Comparison of ENCODE assay signal across 9 cellular contexts in genomic region chr5:14250778-14251711, GRCh38.
DNase-seq lines count a peak whose midpoint lies in the region; ATAC-seq and TF ChIP-seq lines count a peak whose summit lies in the region.
"Had no signal": no experiment of that assay in that cellular context is flagged by ENCODE, and none has a peak within 500 bp of the region (broad histone marks: within the 10 kb centered on the region; RNA-seq: fewer than 3 reads in every experiment).

No MANE protein-coding gene starts in this region.

- no peaks in the 10 kb centered on the region for H3K27me3 Mint-ChIP-seq in neural crest cell (ENCODE audit: low read depth)

- peak overlapping the region; percentile 89 for H3K27ac Mint-ChIP-seq in neural crest cell (ENCODE audit: unreplicated experiment)

- no peak for TF ChIP-seq CTCF in Peyer's patch (IDR thresholded peaks at IDR 0.05)
- TF ChIP-seq CTCF in neural crest cell (conservative IDR thresholded peaks at IDR 0.05), result no peak

- peaks cover 62% of the 10 kb centered on the region for H3K4me1 Mint-ChIP-seq in neural crest cell

- no peaks in the 10 kb centered on the region for H3K9me3 ChIP-seq in Peyer's patch

- TF ChIP-seq POLR2A in Peyer's patch (IDR thresholded peaks at IDR 0.05), result no peak

- no peaks in the 10 kb centered on the region for H3K27me3 ChIP-seq in Peyer's patch

- H3K4me3 Mint-ChIP-seq in neural crest cell, result no peak overlapping the region

- DNase-seq in Peyer's patch, result no peak
- no peak for DNase-seq in neural crest cell (ENCODE audit: low read depth, low spot score)
- DNase-seq in cerebellum (ENCODE audit: low spot score), result no peak
- no peak for DNase-seq in T-helper 9 cell
- DNase-seq in DMS114 treated with DMSO at 0.1 percent for 48 hours (lab: John Stamatoyannopoulos, UW; ENCODE audit: unreplicated experiment), result no peak
- DNase-seq in NCI-H2029 treated with DMSO at 0.1 percent for 48 hours (lab: John Stamatoyannopoulos, UW), result no peak
- DNase-seq: activated T-cell treated with anti-CD3 and anti-CD28 coated beads, Interleukin-2, amount 50 U/mL, for 48 hours had no signal

- peak overlapping the region in 3 of 4 donors; percentile 21 to 38 (median 22) for H3K27ac ChIP-seq in Peyer's patch

- H3K4me3 ChIP-seq in Peyer's patch, result no peak overlapping the region

- peaks cover 6% of the 10 kb centered on the region for H3K36me3 Mint-ChIP-seq in neural crest cell (ENCODE audit: low read depth)

- peaks cover 0 to 28% (median 2%) of the 10 kb centered on the region in 4 donors for H3K4me1 ChIP-seq in Peyer's patch

- no peaks in the 10 kb centered on the region for H3K36me3 ChIP-seq in Peyer's patch

- peaks cover 7% of the 10 kb centered on the region for H3K9me3 Mint-ChIP-seq in neural crest cell

- ATAC-seq in GM18520 (IDR thresholded peaks at IDR 0.05; ENCODE audit: unreplicated experiment), result peak; percentile 36
- peak; percentile 48 for ATAC-seq in HG02588 (IDR thresholded peaks at IDR 0.05; ENCODE audit: unreplicated experiment)
